ENCODE assay signal across 8 cellular contexts in genomic region chr4:14749910-14750309, GRCh38.
A peak's percentile ranks its signal among the peaks of the same experiment; 100 is the strongest.
DNase-seq lines count a peak whose midpoint lies in the region; ATAC-seq and TF ChIP-seq lines count a peak whose summit lies in the region.

No MANE protein-coding gene starts in this region.

- TF ChIP-seq CTCF in esophagus muscularis mucosa (IDR thresholded peaks at IDR 0.05), result peak; percentile 54 to 62 (median 55)

- no peaks in the 10 kb centered on the region for H3K27me3 ChIP-seq in esophagus muscularis mucosa
- H3K27me3 ChIP-seq in Karpas-422 (ENCODE audit: low read length), result no peaks in the 10 kb centered on the region

- no peaks in the 10 kb centered on the region for H3K4me1 ChIP-seq in esophagus muscularis mucosa
- no peaks in the 10 kb centered on the region for H3K4me1 ChIP-seq in Karpas-422 (ENCODE audit: low read length)

- DNase-seq in Ammon's horn (ENCODE audit: low spot score) (peak; percentile 39), NCI-H774 (lab: John Stamatoyannopoulos, UW) (peak; percentile 33), esophagus muscularis mucosa (ENCODE audit: extremely low spot score) (peak; percentile 77), sciatic nerve (ENCODE audit: low spot score) (no peak), Karpas-422 (no peak), DMS79 treated with DMSO at 0.1 percent for 48 hours (lab: John Stamatoyannopoulos, UW) (no peak)
- DNase-seq in activated effector memory CD4-positive, alpha-beta T cell treated with Interleukin-2 at 50 U/mL for 16 hours, result no peak

- no peak overlapping the region for H3K4me2 ChIP-seq in Karpas-422 (ENCODE audit: low read depth, low read length, poor library complexity, severe bottlenecking)

- H3K9me3 ChIP-seq in esophagus muscularis mucosa (peaks cover 0 to 7% (median 6%) of the 10 kb centered on the region in 4 donors), Karpas-422 (ENCODE audit: low read length) (peaks cover 4% of the 10 kb centered on the region)

- no peak for TF ChIP-seq POLR2A in esophagus muscularis mucosa (IDR thresholded peaks at IDR 0.05; ENCODE audit: low read depth)

- no peaks in the 10 kb centered on the region for H3K9me2 ChIP-seq in Karpas-422 (replicated peaks; ENCODE audit: insufficient read depth, low read length)

- 49% methylated on average over 2 of the region's 2 CpGs for WGBS in esophagus muscularis mucosa

- no peak for TF ChIP-seq EP300 in esophagus muscularis mucosa (IDR thresholded peaks at IDR 0.05)

- no peak overlapping the region for H3K27ac ChIP-seq in esophagus muscularis mucosa (replicated peaks in 1 of 4)
- no peak overlapping the region for H3K27ac ChIP-seq in Karpas-422 (ENCODE audit: low read length)

- intact Hi-C loops in esophagus muscularis mucosa (cut with DNase I), result loop anchor here (10.0 kb wide), 1 partner anchor 415 kb away; no protein-coding TSS in a partner anchor
- intact Hi-C loops in sciatic nerve (cut with DNase I), result no loop called here

- peak; percentile 72 for ATAC-seq in GM19372 (IDR thresholded peaks at IDR 0.05; ENCODE audit: low read depth, unreplicated experiment)
- peak; percentile 55 for ATAC-seq in sciatic nerve

- H3K36me3 ChIP-seq in esophagus muscularis mucosa, result no peaks in the 10 kb centered on the region
- H3K36me3 ChIP-seq in Karpas-422 (ENCODE audit: insufficient read depth, low read length), result no peaks in the 10 kb centered on the region

- H3K79me2 ChIP-seq in Karpas-422 (ENCODE audit: low read length), result no peaks in the 10 kb centered on the region

- no peak overlapping the region for H2AFZ ChIP-seq in Karpas-422 (ENCODE audit: low read length)

- no peaks in the 10 kb centered on the region for H4K20me1 ChIP-seq in Karpas-422 (ENCODE audit: insufficient read depth, low read depth, low read length)

- no peak overlapping the region for H3K9ac ChIP-seq in Karpas-422 (ENCODE audit: low read length)

- H3K4me3 ChIP-seq in esophagus muscularis mucosa (no peak overlapping the region), Karpas-422 (ENCODE audit: low read length) (no peak overlapping the region)

Comparison
In these comparisons a context has a peak if more than half of its experiments do, and no peak if none do; other contexts are left out.
1. DNase-seq: peak in Ammon's horn (single experiment), NCI-H774 (single experiment) and esophagus muscularis mucosa (single experiment); none in sciatic nerve (single experiment), activated effector memory CD4-positive, alpha-beta T cell treated with Interleukin-2 at 50 U/mL for 16 hours (single experiment), Karpas-422 (single experiment) and DMS79 treated with DMSO at 0.1 percent for 48 hours (single experiment).